12 cellular contexts compared by ENCODE assay signal in genomic region chr1:2389644-2390043, GRCh38. TPM values are rescaled to one million over a fixed set of nuclear protein-coding genes. Genes with fewer than 3 reads are reported as not detected.
DNase-seq lines count a peak whose midpoint lies in the region; ATAC-seq and TF ChIP-seq lines count a peak whose summit lies in the region.
"Had no signal": no experiment of that assay in that cellular context is flagged by ENCODE, and none has a peak within 500 bp of the region (broad histone marks: within the 10 kb centered on the region; RNA-seq: fewer than 3 reads in every experiment).

No MANE protein-coding gene starts in this region.

- H3K4me1 Mint-ChIP-seq in activated T-cell treated with anti-CD3 and anti-CD28 coated beads, Interleukin-2, amount 50 U/mL, for 72 hours (ENCODE audit: low read depth) = peaks cover 36% of the 10 kb centered on the region
- H3K4me1 Mint-ChIP-seq in dendritic cell treated with granulocyte-macrophage colony-stimulating factor and Interleukin-4, amounts not matched to agents 40 ng/mL and 50 ng/mL, for 4 days (ENCODE audit: low read depth) = peaks cover 37% of the 10 kb centered on the region

- H3K79me2 ChIP-seq in PC-3 (ENCODE audit: low read length) = peaks cover 46% of the 10 kb centered on the region

- peaks cover 22% of the 10 kb centered on the region for H3K4me1 ChIP-seq in PC-3 (ENCODE audit: insufficient read depth, low read length)
- H3K4me1 ChIP-seq in spleen = peaks cover 21 to 47% (median 39%) of the 10 kb centered on the region in 6 donors

- H3K4me3 Mint-ChIP-seq in activated T-cell treated with anti-CD3 and anti-CD28 coated beads, Interleukin-2, amount 50 U/mL, for 72 hours = peak overlapping the region; percentile 83 to 84
- peak overlapping the region; percentile 81 for H3K4me3 Mint-ChIP-seq in dendritic cell treated with granulocyte-macrophage colony-stimulating factor and Interleukin-4, amounts not matched to agents 40 ng/mL and 50 ng/mL, for 4 days

- no peak overlapping the region for H2AFZ ChIP-seq in PC-3 (ENCODE audit: low read length)

- no peak for ATAC-seq in activated T-cell treated with anti-CD3 and anti-CD28 coated beads, Interleukin-2, amount 50 U/mL, for 72 hours (replicated peaks in 1 of 2)
- ATAC-seq in PC-3 (no peak), GM21447 (IDR thresholded peaks at IDR 0.05; ENCODE audit: unreplicated experiment) (no peak)

- H3K27me3 ChIP-seq in PC-3 (ENCODE audit: low read length) (no peaks in the 10 kb centered on the region), spleen (replicated peaks in 1 of 7) (no peaks in the 10 kb centered on the region)

- H3F3A ChIP-seq in PC-3 (ENCODE audit: low read length, unreplicated experiment) = no peaks in the 10 kb centered on the region

- peak overlapping the region; percentile 86; the same call in 1 of the 2 replicates for H3K4me2 ChIP-seq in PC-3 (ENCODE audit: low read length)

- H3K9me3 Mint-ChIP-seq in activated T-cell treated with anti-CD3 and anti-CD28 coated beads, Interleukin-2, amount 50 U/mL, for 72 hours = no peaks in the 10 kb centered on the region
- no peaks in the 10 kb centered on the region for H3K9me3 Mint-ChIP-seq in dendritic cell treated with granulocyte-macrophage colony-stimulating factor and Interleukin-4, amounts not matched to agents 40 ng/mL and 50 ng/mL, for 4 days

- no peak for TF ChIP-seq CTCF in PC-3 (conservative IDR thresholded peaks at IDR 0.05; ENCODE audit: low read depth, low read length)
- TF ChIP-seq CTCF in spleen (IDR thresholded peaks at IDR 0.05 in 8 of 11, conservative IDR thresholded peaks at IDR 0.05 in 3 of 11) = no peak

- CTCF ChIA-PET in PC-3 (lab: Charles Lee) = no interaction called here

- H3K4me3 ChIP-seq in PC-3 (ENCODE audit: low read length) = no peak overlapping the region
- H3K4me3 ChIP-seq in spleen = no peak overlapping the region
- H3K4me3 ChIP-seq: lung had no signal

- intact Hi-C loops in PC-3 (cut with micrococcal nuclease) = no loop called here
- intact Hi-C loops in dendritic cell treated with granulocyte-macrophage colony-stimulating factor and Interleukin-4, amounts not matched to agents 40 ng/mL and 50 ng/mL, for 4 days (cut with micrococcal nuclease) = no loop called here
- intact Hi-C loops in spleen (cut with DNase I; ENCODE audit: low total_unique reads) = no loop called here

- no peaks in the 10 kb centered on the region for H3K27me3 Mint-ChIP-seq in activated T-cell treated with anti-CD3 and anti-CD28 coated beads, Interleukin-2, amount 50 U/mL, for 72 hours (ENCODE audit: low read depth)
- H3K27me3 Mint-ChIP-seq in dendritic cell treated with granulocyte-macrophage colony-stimulating factor and Interleukin-4, amounts not matched to agents 40 ng/mL and 50 ng/mL, for 4 days = no peaks in the 10 kb centered on the region

- peaks cover 0 to 4% of the 10 kb centered on the region in 2 donors for H3K36me3 Mint-ChIP-seq in activated T-cell treated with anti-CD3 and anti-CD28 coated beads, Interleukin-2, amount 50 U/mL, for 72 hours (ENCODE audit: insufficient read depth in 2 of 2)
- H3K36me3 Mint-ChIP-seq in dendritic cell treated with granulocyte-macrophage colony-stimulating factor and Interleukin-4, amounts not matched to agents 40 ng/mL and 50 ng/mL, for 4 days (ENCODE audit: low read depth) = peaks cover 44% of the 10 kb centered on the region

- no peak for TF ChIP-seq POLR2A in spleen (IDR thresholded peaks at IDR 0.05)

- no peak overlapping the region for H3K27ac Mint-ChIP-seq in activated T-cell treated with anti-CD3 and anti-CD28 coated beads, Interleukin-2, amount 50 U/mL, for 72 hours
- peak overlapping the region; percentile 65 for H3K27ac Mint-ChIP-seq in dendritic cell treated with granulocyte-macrophage colony-stimulating factor and Interleukin-4, amounts not matched to agents 40 ng/mL and 50 ng/mL, for 4 days

- no peaks in the 10 kb centered on the region for H3K9me2 ChIP-seq in PC-3 (replicated peaks; ENCODE audit: low read length)

- peaks cover 16% of the 10 kb centered on the region; the same call in 1 of the 2 replicates for H3K36me3 ChIP-seq in PC-3 (ENCODE audit: low read depth, low read length)
- peaks cover 0 to 37% (median 6%) of the 10 kb centered on the region in 6 donors for H3K36me3 ChIP-seq in spleen

- POLR2A ChIA-PET in PC-3 (lab: Charles Lee; ENCODE audit: unreplicated experiment) = interaction anchor here (0.6 kb wide), 1 partner anchor 117 kb away, joined by 5 read pairs; no protein-coding TSS in a partner anchor

- no TSS peak for BruUV-seq in PC-3 (replicated peaks; lab: Mats Ljungman, UMichigan)

- peaks cover 8% of the 10 kb centered on the region for H4K20me1 ChIP-seq in PC-3 (ENCODE audit: low read length)

- no peaks in the 10 kb centered on the region for H3K9me3 ChIP-seq in PC-3 (ENCODE audit: low read length)
- no peaks in the 10 kb centered on the region for H3K9me3 ChIP-seq in spleen

- no peak for DNase-seq in activated T-cell treated with anti-CD3 and anti-CD28 coated beads, Interleukin-2, amount 50 U/mL, for 72 hours
- DNase-seq in activated T-cell treated with anti-CD3 and anti-CD28 coated beads, Interleukin-2, amount 50 U/mL, for 48 hours = no peak
- no peak for DNase-seq in PC-3
- peak; percentile 72 for DNase-seq in spleen
- DNase-seq in kidney glomerular epithelial cell (lab: John Stamatoyannopoulos, UW) = no peak
- no peak for DNase-seq in SIG-M5 treated with dmso at 0.1 percent for 504 hours (lab: John Stamatoyannopoulos, UW; ENCODE audit: unreplicated experiment)
- DNase-seq: caudate nucleus, hippocampal formation, NCI-H2107 had no signal

- no peak overlapping the region for H3K9ac ChIP-seq in PC-3 (ENCODE audit: low read length)

- H3K27ac ChIP-seq in PC-3 (ENCODE audit: low read length) (no peak overlapping the region), spleen (no peak overlapping the region)

- 63 to 80% (median 79%) methylated on average over 7 of the region's 7 CpGs for WGBS in spleen, 5 donors

RNA-seq across cellular contexts. Expression of gene MORN1, which starts 1.7 kb away (rescaled TPM):
- 1 to 10 TPM; 6.8 to 6.9 TPM for total RNA-seq in activated T-cell treated with anti-CD3 and anti-CD28 coated beads, Interleukin-2, amount 50 U/mL, for 72 hours
- 11.2 and 30.5 TPM in 2 replicates for total RNA-seq in PC-3 (2014; rRNA removed)
- total RNA-seq in spleen = 10 to 100 TPM in 2 of 7 donors, 1 to 10 TPM in 5; 5.9 to 13.5 (median 8.4) TPM
- 1 to 10 TPM; 1.9 to 5.8 (median 2.2) TPM for polyA plus RNA-seq in spleen

RNA-seq across cellular contexts. Expression of gene RER1, which starts 2.0 kb away (rescaled TPM):
- 100 to 1,000 TPM; 160 to 166 TPM for total RNA-seq in activated T-cell treated with anti-CD3 and anti-CD28 coated beads, Interleukin-2, amount 50 U/mL, for 72 hours
- total RNA-seq in PC-3 (2014; rRNA removed) (160 TPM in 2 replicates), spleen (100 to 1,000 TPM in 3 of 7 donors, 10 to 100 TPM in 4; 70.1 to 131 (median 91.8) TPM)
- polyA plus RNA-seq in spleen = 10 to 100 TPM; 51.1 to 77.0 (median 68.7) TPM

RNA-seq across cellular contexts. Expression of gene PEX10, which starts 22.7 kb away (rescaled TPM):
- total RNA-seq in activated T-cell treated with anti-CD3 and anti-CD28 coated beads, Interleukin-2, amount 50 U/mL, for 72 hours = 10 to 100 TPM; 10.2 to 11.4 TPM
- total RNA-seq in PC-3 (2014; rRNA removed) (97.8 and 100 TPM in 2 replicates), spleen (10 to 100 TPM; 10.2 to 18.9 (median 16.3) TPM)
- 10 to 100 TPM; 12.5 to 19.1 (median 13.0) TPM for polyA plus RNA-seq in spleen
